1 cellular context compared by ENCODE assay signal in the genomic region with DNA sequence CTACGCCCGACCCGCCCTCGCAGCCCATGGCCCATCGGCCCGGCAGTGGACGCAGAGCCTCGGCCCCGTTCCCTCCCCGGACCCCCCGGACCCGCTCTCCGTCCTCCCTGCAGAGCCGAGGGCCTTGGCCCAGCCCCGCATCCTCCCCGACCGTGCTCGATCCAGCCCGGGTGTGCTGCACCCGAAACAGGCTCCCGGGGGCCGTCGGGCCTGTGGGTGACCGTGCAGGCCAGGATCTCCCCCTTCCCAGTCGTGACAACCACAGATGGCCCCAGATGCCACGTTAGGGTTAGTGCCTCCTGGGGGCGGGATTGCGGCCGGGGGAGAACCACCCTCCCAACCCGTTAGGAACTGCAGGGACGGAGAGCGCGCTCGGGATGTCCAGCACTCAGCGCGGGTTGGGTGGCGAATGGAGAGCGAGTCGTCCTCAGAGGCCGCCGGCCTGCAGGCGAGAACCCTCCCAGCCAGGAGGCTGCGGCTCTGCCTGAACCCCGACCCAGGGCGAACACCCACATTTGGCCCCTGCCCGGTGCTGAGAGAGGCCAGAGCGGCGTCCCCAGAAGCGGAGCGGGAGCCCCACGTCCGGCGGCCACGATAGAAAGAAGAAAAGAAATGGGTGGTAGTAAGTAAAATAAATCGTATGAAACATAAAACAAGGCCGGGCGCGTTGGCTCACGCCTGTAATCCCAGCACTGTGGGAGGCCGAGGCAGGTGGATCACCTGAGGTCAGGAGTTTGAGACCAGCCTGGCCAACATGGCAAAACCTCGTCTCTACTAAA.
TF ChIP-seq lines count a peak whose summit lies in the region.

No MANE protein-coding gene starts in this region.

TF ChIP-seq in GM23338, 12 proteins besides CTCF, POLR2A, EP300 and RAD21 (continued from another document):
- TF ChIP-seq, protein P1, sequence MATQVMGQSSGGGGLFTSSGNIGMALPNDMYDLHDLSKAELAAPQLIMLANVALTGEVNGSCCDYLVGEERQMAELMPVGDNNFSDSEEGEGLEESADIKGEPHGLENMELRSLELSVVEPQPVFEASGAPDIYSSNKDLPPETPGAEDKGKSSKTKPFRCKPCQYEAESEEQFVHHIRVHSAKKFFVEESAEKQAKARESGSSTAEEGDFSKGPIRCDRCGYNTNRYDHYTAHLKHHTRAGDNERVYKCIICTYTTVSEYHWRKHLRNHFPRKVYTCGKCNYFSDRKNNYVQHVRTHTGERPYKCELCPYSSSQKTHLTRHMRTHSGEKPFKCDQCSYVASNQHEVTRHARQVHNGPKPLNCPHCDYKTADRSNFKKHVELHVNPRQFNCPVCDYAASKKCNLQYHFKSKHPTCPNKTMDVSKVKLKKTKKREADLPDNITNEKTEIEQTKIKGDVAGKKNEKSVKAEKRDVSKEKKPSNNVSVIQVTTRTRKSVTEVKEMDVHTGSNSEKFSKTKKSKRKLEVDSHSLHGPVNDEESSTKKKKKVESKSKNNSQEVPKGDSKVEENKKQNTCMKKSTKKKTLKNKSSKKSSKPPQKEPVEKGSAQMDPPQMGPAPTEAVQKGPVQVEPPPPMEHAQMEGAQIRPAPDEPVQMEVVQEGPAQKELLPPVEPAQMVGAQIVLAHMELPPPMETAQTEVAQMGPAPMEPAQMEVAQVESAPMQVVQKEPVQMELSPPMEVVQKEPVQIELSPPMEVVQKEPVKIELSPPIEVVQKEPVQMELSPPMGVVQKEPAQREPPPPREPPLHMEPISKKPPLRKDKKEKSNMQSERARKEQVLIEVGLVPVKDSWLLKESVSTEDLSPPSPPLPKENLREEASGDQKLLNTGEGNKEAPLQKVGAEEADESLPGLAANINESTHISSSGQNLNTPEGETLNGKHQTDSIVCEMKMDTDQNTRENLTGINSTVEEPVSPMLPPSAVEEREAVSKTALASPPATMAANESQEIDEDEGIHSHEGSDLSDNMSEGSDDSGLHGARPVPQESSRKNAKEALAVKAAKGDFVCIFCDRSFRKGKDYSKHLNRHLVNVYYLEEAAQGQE (IDR thresholded peaks at IDR 0.05; ENCODE audit: unreplicated experiment), result no peak
- TF ChIP-seq POLR2AphosphoS5 (IDR thresholded peaks at IDR 0.05; ENCODE audit: low read depth) (no peak), ZNF114 (CRISPR knock-in tag; IDR thresholded peaks at IDR 0.05) (no peak)
- TF ChIP-seq, protein P2, sequence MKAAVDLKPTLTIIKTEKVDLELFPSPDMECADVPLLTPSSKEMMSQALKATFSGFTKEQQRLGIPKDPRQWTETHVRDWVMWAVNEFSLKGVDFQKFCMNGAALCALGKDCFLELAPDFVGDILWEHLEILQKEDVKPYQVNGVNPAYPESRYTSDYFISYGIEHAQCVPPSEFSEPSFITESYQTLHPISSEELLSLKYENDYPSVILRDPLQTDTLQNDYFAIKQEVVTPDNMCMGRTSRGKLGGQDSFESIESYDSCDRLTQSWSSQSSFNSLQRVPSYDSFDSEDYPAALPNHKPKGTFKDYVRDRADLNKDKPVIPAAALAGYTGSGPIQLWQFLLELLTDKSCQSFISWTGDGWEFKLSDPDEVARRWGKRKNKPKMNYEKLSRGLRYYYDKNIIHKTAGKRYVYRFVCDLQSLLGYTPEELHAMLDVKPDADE (IDR thresholded peaks at IDR 0.05), result no peak
- TF ChIP-seq, protein P3, sequence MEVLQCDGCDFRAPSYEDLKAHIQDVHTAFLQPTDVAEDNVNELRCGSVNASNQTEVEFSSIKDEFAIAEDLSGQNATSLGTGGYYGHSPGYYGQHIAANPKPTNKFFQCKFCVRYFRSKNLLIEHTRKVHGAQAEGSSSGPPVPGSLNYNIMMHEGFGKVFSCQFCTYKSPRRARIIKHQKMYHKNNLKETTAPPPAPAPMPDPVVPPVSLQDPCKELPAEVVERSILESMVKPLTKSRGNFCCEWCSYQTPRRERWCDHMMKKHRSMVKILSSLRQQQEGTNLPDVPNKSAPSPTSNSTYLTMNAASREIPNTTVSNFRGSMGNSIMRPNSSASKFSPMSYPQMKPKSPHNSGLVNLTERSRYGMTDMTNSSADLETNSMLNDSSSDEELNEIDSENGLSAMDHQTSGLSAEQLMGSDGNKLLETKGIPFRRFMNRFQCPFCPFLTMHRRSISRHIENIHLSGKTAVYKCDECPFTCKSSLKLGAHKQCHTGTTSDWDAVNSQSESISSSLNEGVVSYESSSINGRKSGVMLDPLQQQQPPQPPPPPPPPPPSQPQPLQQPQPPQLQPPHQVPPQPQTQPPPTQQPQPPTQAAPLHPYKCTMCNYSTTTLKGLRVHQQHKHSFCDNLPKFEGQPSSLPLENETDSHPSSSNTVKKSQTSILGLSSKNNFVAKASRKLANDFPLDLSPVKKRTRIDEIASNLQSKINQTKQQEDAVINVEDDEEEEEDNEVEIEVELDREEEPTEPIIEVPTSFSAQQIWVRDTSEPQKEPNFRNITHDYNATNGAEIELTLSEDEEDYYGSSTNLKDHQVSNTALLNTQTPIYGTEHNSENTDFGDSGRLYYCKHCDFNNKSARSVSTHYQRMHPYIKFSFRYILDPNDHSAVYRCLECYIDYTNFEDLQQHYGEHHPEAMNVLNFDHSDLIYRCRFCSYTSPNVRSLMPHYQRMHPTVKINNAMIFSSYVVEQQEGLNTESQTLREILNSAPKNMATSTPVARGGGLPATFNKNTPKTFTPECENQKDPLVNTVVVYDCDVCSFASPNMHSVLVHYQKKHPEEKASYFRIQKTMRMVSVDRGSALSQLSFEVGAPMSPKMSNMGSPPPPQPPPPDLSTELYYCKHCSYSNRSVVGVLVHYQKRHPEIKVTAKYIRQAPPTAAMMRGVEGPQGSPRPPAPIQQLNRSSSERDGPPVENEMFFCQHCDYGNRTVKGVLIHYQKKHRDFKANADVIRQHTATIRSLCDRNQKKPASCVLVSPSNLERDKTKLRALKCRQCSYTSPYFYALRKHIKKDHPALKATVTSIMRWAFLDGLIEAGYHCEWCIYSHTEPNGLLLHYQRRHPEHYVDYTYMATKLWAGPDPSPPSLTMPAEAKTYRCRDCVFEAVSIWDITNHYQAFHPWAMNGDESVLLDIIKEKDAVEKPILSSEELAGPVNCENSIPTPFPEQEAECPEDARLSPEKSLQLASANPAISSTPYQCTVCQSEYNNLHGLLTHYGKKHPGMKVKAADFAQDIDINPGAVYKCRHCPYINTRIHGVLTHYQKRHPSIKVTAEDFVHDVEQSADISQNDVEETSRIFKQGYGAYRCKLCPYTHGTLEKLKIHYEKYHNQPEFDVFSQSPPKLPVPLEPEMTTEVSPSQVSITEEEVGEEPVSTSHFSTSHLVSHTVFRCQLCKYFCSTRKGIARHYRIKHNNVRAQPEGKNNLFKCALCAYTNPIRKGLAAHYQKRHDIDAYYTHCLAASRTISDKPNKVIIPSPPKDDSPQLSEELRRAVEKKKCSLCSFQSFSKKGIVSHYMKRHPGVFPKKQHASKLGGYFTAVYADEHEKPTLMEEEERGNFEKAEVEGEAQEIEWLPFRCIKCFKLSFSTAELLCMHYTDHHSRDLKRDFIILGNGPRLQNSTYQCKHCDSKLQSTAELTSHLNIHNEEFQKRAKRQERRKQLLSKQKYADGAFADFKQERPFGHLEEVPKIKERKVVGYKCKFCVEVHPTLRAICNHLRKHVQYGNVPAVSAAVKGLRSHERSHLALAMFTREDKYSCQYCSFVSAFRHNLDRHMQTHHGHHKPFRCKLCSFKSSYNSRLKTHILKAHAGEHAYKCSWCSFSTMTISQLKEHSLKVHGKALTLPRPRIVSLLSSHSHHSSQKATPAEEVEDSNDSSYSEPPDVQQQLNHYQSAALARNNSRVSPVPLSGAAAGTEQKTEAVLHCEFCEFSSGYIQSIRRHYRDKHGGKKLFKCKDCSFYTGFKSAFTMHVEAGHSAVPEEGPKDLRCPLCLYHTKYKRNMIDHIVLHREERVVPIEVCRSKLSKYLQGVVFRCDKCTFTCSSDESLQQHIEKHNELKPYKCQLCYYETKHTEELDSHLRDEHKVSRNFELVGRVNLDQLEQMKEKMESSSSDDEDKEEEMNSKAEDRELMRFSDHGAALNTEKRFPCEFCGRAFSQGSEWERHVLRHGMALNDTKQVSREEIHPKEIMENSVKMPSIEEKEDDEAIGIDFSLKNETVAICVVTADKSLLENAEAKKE (CRISPR knock-in tag; IDR thresholded peaks at IDR 0.05), result no peak
